Comparison of ENCODE assay signal across 31 cellular contexts in genomic region chrX:20593402-20593801, GRCh38.
"Had no signal": no experiment of that assay in that cellular context is flagged by ENCODE, and none has a peak within 500 bp of the region (broad histone marks: within the 10 kb centered on the region; RNA-seq: fewer than 3 reads in every experiment).

No MANE protein-coding gene starts in this region.

- H3K9me3 ChIP-seq: ovary, suprapubic skin, testis, tibial artery, transverse colon, upper lobe of left lung, vagina had no signal

- H3K9ac ChIP-seq: neural progenitor cell, parathyroid adenoma had no signal

- H3K9me3 Mint-ChIP-seq: stimulated activated memory B cell treated with anti-CD40 and anti-IgM and Interleukin-4, amounts not matched to agents 10 μg/mL and 1 μg/mL and 100 μg/mL, for 72 hours; stimulated activated naive CD8-positive, alpha-beta T cell treated with anti-CD3 and anti-CD28 coated beads, Interleukin-15, amount 100 ng/mL, for 72 hours had no signal

- H3K27ac Mint-ChIP-seq: natural killer cell; nephron; neural progenitor cell; progenitor cell of endocrine pancreas; stimulated activated memory B cell treated with anti-CD40 and anti-IgM and Interleukin-4, amounts not matched to agents 10 μg/mL and 1 μg/mL and 100 μg/mL, for 72 hours; stimulated activated naive CD8-positive, alpha-beta T cell treated with anti-CD3 and anti-CD28 coated beads, Interleukin-15, amount 100 ng/mL, for 72 hours had no signal

- H3K4me1 ChIP-seq: neural progenitor cell, parathyroid adenoma, psoas muscle, spleen, testis, tibial artery, transverse colon, upper lobe of left lung, vagina had no signal

- H3K4me3 ChIP-seq: neural progenitor cell, ovary, psoas muscle, skin epidermis, smooth muscle cell, spleen, suprapubic skin, testis, tibial artery, transverse colon, upper lobe of left lung, vagina had no signal

- H3K27me3 ChIP-seq: neural progenitor cell, ovary, spleen, suprapubic skin, testis, tibial artery, transverse colon, upper lobe of left lung, vagina had no signal

- H3K4me2 ChIP-seq: neural progenitor cell, smooth muscle cell had no signal

- ATAC-seq: natural killer cell; psoas muscle; right cardiac atrium; sciatic nerve; stimulated activated memory B cell treated with anti-CD40 and anti-IgM and Interleukin-4, amounts not matched to agents 10 μg/mL and 1 μg/mL and 100 μg/mL, for 72 hours; stimulated activated naive CD8-positive, alpha-beta T cell treated with anti-CD3 and anti-CD28 coated beads, Interleukin-15, amount 100 ng/mL, for 72 hours; stimulated activated naive CD8-positive, alpha-beta T cell treated with anti-CD3 and anti-CD28 coated beads, Interleukin-15, Interleukin-2, amounts not matched to agents 100 U/mL and 50 U/mL, for 24 hours had no signal

- H3K36me3 ChIP-seq: neural progenitor cell, ovary, spleen, suprapubic skin, tibial artery, transverse colon, upper lobe of left lung, vagina had no signal

- H3K79me2 ChIP-seq: parathyroid adenoma had no signal

- DNase-seq: natural killer cell; occipital lobe; ovary; posterior cingulate gyrus; psoas muscle; right cardiac atrium; spleen; stimulated activated CD4-positive, alpha-beta T cell treated with anti-CD3 and anti-CD28 coated beads, Interleukin-12 subunit alpha, Interleukin-12 subunit beta, amount 100 ng/mL, for 4 hours; stimulated activated CD4-positive, alpha-beta T cell treated with anti-CD3 and anti-CD28 coated beads, Interleukin-1b, Interleukin-23, amount 100 ng/mL, for 48 hours; stimulated activated CD4-positive, alpha-beta T cell treated with anti-CD3 and anti-CD28 coated beads, Interleukin-4, amount 100 ng/mL, for 1 hour; stimulated activated CD4-positive, alpha-beta T cell treated with anti-CD3 and anti-CD28 coated beads, Interleukin-4, amount 100 ng/mL, for 4 hours; stimulated activated CD8-positive, alpha-beta memory T cell treated with anti-CD3 and anti-CD28 coated beads, Interleukin-4, amount 100 ng/mL, for 48 hours; stimulated activated naive CD4-positive, alpha-beta T cell; stimulated activated naive CD8-positive, alpha-beta T cell treated with anti-CD3 and anti-CD28 coated beads, Interleukin-15, amount 100 ng/mL, for 72 hours; stimulated activated naive CD8-positive, alpha-beta T cell treated with anti-CD3 and anti-CD28 coated beads, Interleukin-15, Interleukin-2, amounts not matched to agents 100 U/mL and 50 U/mL, for 24 hours; substantia nigra; testis; tibial artery; transverse colon; upper lobe of left lung had no signal

- H2AFZ ChIP-seq: neural progenitor cell, parathyroid adenoma had no signal

- FAIRE-seq: urothelium cell line had no signal

- H3K27ac ChIP-seq: neural progenitor cell, ovary, parathyroid adenoma, psoas muscle, skin epidermis, spleen, suprapubic skin, testis, tibial artery, transverse colon, upper lobe of left lung, vagina had no signal

- H3K36me3 Mint-ChIP-seq: natural killer cell; neural progenitor cell; stimulated activated memory B cell treated with anti-CD40 and anti-IgM and Interleukin-4, amounts not matched to agents 10 μg/mL and 1 μg/mL and 100 μg/mL, for 72 hours had no signal
